Comparison of ENCODE assay signal across 8 cellular contexts in genomic region chr16:79286646-79287423, GRCh38.
DNase-seq lines count a peak whose midpoint lies in the region; ATAC-seq and TF ChIP-seq lines count a peak whose summit lies in the region.

No MANE protein-coding gene starts in this region.

- peak; percentile 93 for ATAC-seq in GM18870 (IDR thresholded peaks at IDR 0.05; ENCODE audit: unreplicated experiment)
- peak; percentile 92 for ATAC-seq in HG03060 (IDR thresholded peaks at IDR 0.05; ENCODE audit: low read depth, unreplicated experiment)
- peak; percentile 58 for ATAC-seq in activated naive CD8-positive, alpha-beta T cell treated with anti-CD3 and anti-CD28 coated beads, Interleukin-2, amount 10 ng/mL, durations not matched to agents 7 days and 5 days (ENCODE audit: low read depth)
- ATAC-seq in mucosa of descending colon: peak; percentile 87
- peak; percentile 88 for ATAC-seq in upper lobe of right lung

- peak overlapping the region; percentile 55 for H3K4me3 Mint-ChIP-seq in activated naive CD8-positive, alpha-beta T cell treated with anti-CD3 and anti-CD28 coated beads, Interleukin-2, amount 10 ng/mL, durations not matched to agents 7 days and 5 days

- H3K36me3 ChIP-seq in A673 (ENCODE audit: insufficient read depth, low read length, poor library complexity, severe bottlenecking): no peaks in the 10 kb centered on the region
- H3K36me3 ChIP-seq in mucosa of descending colon (ENCODE audit: low read depth): no peaks in the 10 kb centered on the region
- no peaks in the 10 kb centered on the region for H3K36me3 ChIP-seq in upper lobe of right lung

- peak; percentile 38 for DNase-seq in A673 (ENCODE audit: low spot score)
- peak; percentile 79 for DNase-seq in NCI-H2196 (lab: John Stamatoyannopoulos, UW; ENCODE audit: unreplicated experiment)
- DNase-seq in activated naive CD8-positive, alpha-beta T cell treated with anti-CD3 and anti-CD28 coated beads, Interleukin-2, amount 10 ng/mL, durations not matched to agents 7 days and 5 days: peak; percentile 35
- DNase-seq in mucosa of descending colon: peak; percentile 50 to 77 (median 64)
- peak; percentile 72 for DNase-seq in upper lobe of right lung
- DNase-seq in Kasumi-1 (lab: John Stamatoyannopoulos, UW): no peak

- intact Hi-C loops in A673 (cut with micrococcal nuclease; ENCODE audit: unreplicated experiment): no loop called here
- intact Hi-C loops in mucosa of descending colon (cut with DNase I, micrococcal nuclease): no loop called here
- intact Hi-C loops in upper lobe of right lung (cut with DNase I): no loop called here

- H3K27me3 ChIP-seq in A673 (replicated peaks; ENCODE audit: insufficient read depth, low read depth, low read length, poor library complexity): no peaks in the 10 kb centered on the region
- no peaks in the 10 kb centered on the region for H3K27me3 ChIP-seq in upper lobe of right lung

- no peak overlapping the region for H3K27ac ChIP-seq in A673 (ENCODE audit: low read depth, low read length, poor library complexity, severe bottlenecking)
- H3K27ac ChIP-seq in upper lobe of right lung: no peak overlapping the region

- no TSS peak for BruUV-seq in A673 (replicated peaks; lab: Mats Ljungman, UMichigan)

- peak overlapping the region; percentile 13 for H3K27ac Mint-ChIP-seq in activated naive CD8-positive, alpha-beta T cell treated with anti-CD3 and anti-CD28 coated beads, Interleukin-2, amount 10 ng/mL, durations not matched to agents 7 days and 5 days

- H3K36me3 Mint-ChIP-seq in activated naive CD8-positive, alpha-beta T cell treated with anti-CD3 and anti-CD28 coated beads, Interleukin-2, amount 10 ng/mL, durations not matched to agents 7 days and 5 days: no peaks in the 10 kb centered on the region

- peaks cover 31% of the 10 kb centered on the region for H3K27me3 Mint-ChIP-seq in activated naive CD8-positive, alpha-beta T cell treated with anti-CD3 and anti-CD28 coated beads, Interleukin-2, amount 10 ng/mL, durations not matched to agents 7 days and 5 days

- POLR2A ChIA-PET in A673 (lab: Charles Lee; ENCODE audit: low non-redundant PET): interaction anchor here (0.6 kb wide), 1 partner anchor 624 kb away, joined by 3 read pairs; no protein-coding TSS in a partner anchor
- POLR2A ChIA-PET in activated naive CD8-positive, alpha-beta T cell treated with anti-CD3 and anti-CD28 coated beads, Interleukin-2, amount 10 ng/mL, durations not matched to agents 7 days and 5 days (lab: Charles Lee): no interaction called here

- H3K4me1 ChIP-seq in A673 (ENCODE audit: insufficient read depth, low read length, poor library complexity, severe bottlenecking) (no peaks in the 10 kb centered on the region), mucosa of descending colon (ENCODE audit: low read depth) (peaks cover 11% of the 10 kb centered on the region), upper lobe of right lung (peaks cover 13% of the 10 kb centered on the region)

- H3K9me3 ChIP-seq in A673 (ENCODE audit: low read depth, low read length, poor library complexity, severe bottlenecking): peaks cover 6% of the 10 kb centered on the region
- no peaks in the 10 kb centered on the region for H3K9me3 ChIP-seq in mucosa of descending colon
- H3K9me3 ChIP-seq in upper lobe of right lung: no peaks in the 10 kb centered on the region

- peaks cover 1% of the 10 kb centered on the region for H3K9me3 Mint-ChIP-seq in activated naive CD8-positive, alpha-beta T cell treated with anti-CD3 and anti-CD28 coated beads, Interleukin-2, amount 10 ng/mL, durations not matched to agents 7 days and 5 days

- TF ChIP-seq CTCF in A673 (conservative IDR thresholded peaks at IDR 0.05; ENCODE audit: low read depth, low read length): no peak
- no peak for TF ChIP-seq CTCF in mucosa of descending colon (IDR thresholded peaks at IDR 0.05)
- TF ChIP-seq CTCF in upper lobe of right lung (IDR thresholded peaks at IDR 0.05): no peak

- CTCF ChIA-PET in A673 (lab: Charles Lee): interaction anchor here (0.6 to 0.7 kb wide), 2 partner anchors 17 to 1294 kb away, joined by 3 read pairs; no protein-coding TSS in a partner anchor

- peak overlapping the region; percentile 1 for H3K4me3 ChIP-seq in A673 (ENCODE audit: low read depth, low read length, poor library complexity, severe bottlenecking)
- H3K4me3 ChIP-seq in mucosa of descending colon: no peak overlapping the region
- peak overlapping the region; percentile 40 for H3K4me3 ChIP-seq in upper lobe of right lung

- H3K4me1 Mint-ChIP-seq in activated naive CD8-positive, alpha-beta T cell treated with anti-CD3 and anti-CD28 coated beads, Interleukin-2, amount 10 ng/mL, durations not matched to agents 7 days and 5 days: peaks cover 26% of the 10 kb centered on the region

Comparison
In these comparisons a context has a peak if more than half of its experiments do, and no peak if none do; other contexts are left out.
1. DNase-seq: peak in A673 (single experiment), NCI-H2196 (single experiment), activated naive CD8-positive, alpha-beta T cell treated with anti-CD3 and anti-CD28 coated beads, Interleukin-2, amount 10 ng/mL, durations not matched to agents 7 days and 5 days (single experiment), mucosa of descending colon (3 of 3) and upper lobe of right lung (single experiment); none in Kasumi-1 (0 of 2).
2. Peak in every context shown above with its lines, with median percentiles within 50 percentile points of each other: ATAC-seq.